12 cellular contexts compared by ENCODE assay signal in the genomic region with DNA sequence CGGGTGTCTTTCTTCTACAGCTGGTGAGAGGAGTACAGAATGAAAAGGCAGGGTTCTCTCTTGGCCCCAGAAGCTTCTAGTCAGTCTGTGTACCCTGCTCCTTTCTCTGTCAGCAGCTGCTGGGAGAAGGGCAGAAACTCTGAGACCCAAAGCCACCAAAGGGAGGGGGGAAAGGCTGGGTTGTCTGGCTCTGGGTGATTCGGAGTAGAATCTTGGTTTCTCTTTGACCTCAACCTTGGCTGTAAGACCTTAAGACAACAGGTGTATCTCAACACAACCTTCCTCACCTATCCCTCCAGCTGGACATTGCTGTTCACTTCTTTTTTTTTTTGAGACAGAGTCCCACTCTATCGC. TPM values are rescaled to one million over a fixed set of nuclear protein-coding genes. Genes with fewer than 3 reads are reported as not detected.
A peak's percentile ranks its signal among the peaks of the same experiment; 100 is the strongest.
DNase-seq lines count a peak whose midpoint lies in the region; ATAC-seq, FAIRE-seq and TF ChIP-seq lines count a peak whose summit lies in the region.
"Had no signal": no experiment of that assay in that cellular context is flagged by ENCODE, and none has a peak within 500 bp of the region (broad histone marks: within the 10 kb centered on the region; RNA-seq: fewer than 3 reads in every experiment).

No MANE protein-coding gene starts in this region.

- H3K27ac Mint-ChIP-seq in activated CD4-positive, alpha-beta T cell treated with anti-CD3 and anti-CD28 coated beads, Interleukin-2, amount 10 ng/mL, durations not matched to agents 7 days and 5 days, result peak overlapping the region; percentile 81
- peak overlapping the region; percentile 66 for H3K27ac Mint-ChIP-seq in activated T-helper 17 cell treated with anti-CD3 and anti-CD28 coated beads, Interleukin-2, amount 50 U/mL, for 72 hours

- peak overlapping the region; percentile 69 to 83 for H3K27ac ChIP-seq in lung (ENCODE audit: low read depth in 1 of 2, low read length in 1 of 2)
- H3K27ac ChIP-seq in suprapubic skin, result peak overlapping the region; percentile 94

- TF ChIP-seq EP300 in suprapubic skin (IDR thresholded peaks at IDR 0.05), result no peak

- H3K27me3 ChIP-seq in lung (ENCODE audit: control insufficient read depth, insufficient read depth), result no peaks in the 10 kb centered on the region
- H3K27me3 ChIP-seq in suprapubic skin, result no peaks in the 10 kb centered on the region

- H3K9me3 ChIP-seq in lung (ENCODE audit: control insufficient read depth in 2 of 2, insufficient read depth in 1 of 2, low read length in 1 of 2) (no peaks in the 10 kb centered on the region), suprapubic skin (no peaks in the 10 kb centered on the region)

- H3K9me3 Mint-ChIP-seq in activated CD4-positive, alpha-beta T cell treated with anti-CD3 and anti-CD28 coated beads, Interleukin-2, amount 10 ng/mL, durations not matched to agents 7 days and 5 days, result no peaks in the 10 kb centered on the region
- H3K9me3 Mint-ChIP-seq in activated T-helper 17 cell treated with anti-CD3 and anti-CD28 coated beads, Interleukin-2, amount 50 U/mL, for 72 hours, result no peaks in the 10 kb centered on the region

- TF ChIP-seq CTCF in lung (IDR thresholded peaks at IDR 0.05; ENCODE audit: control extremely low read depth, extremely low read depth) (no peak), suprapubic skin (IDR thresholded peaks at IDR 0.05) (no peak)

- H3K36me3 Mint-ChIP-seq in activated CD4-positive, alpha-beta T cell treated with anti-CD3 and anti-CD28 coated beads, Interleukin-2, amount 10 ng/mL, durations not matched to agents 7 days and 5 days (ENCODE audit: low read depth), result peaks cover under 1% of the 10 kb centered on the region
- H3K36me3 Mint-ChIP-seq in activated T-helper 17 cell treated with anti-CD3 and anti-CD28 coated beads, Interleukin-2, amount 50 U/mL, for 72 hours (ENCODE audit: low read depth), result peaks cover 17% of the 10 kb centered on the region

- H3K4me3 ChIP-seq in lung, result no peak overlapping the region
- no peak overlapping the region for H3K4me3 ChIP-seq in suprapubic skin

- CTCF ChIA-PET in activated CD4-positive, alpha-beta T cell treated with anti-CD3 and anti-CD28 coated beads, Interleukin-2, amount 10 ng/mL, durations not matched to agents 7 days and 5 days (lab: Charles Lee), result interaction anchor here (1.2 to 8.5 kb wide), 3 partner anchors 9 to 37 kb away, joined by 3 to 97 read pairs (median 27); a partner anchor contains a TSS

- no peak for ATAC-seq in activated T-helper 17 cell treated with anti-CD3 and anti-CD28 coated beads, Interleukin-2, amount 50 U/mL, for 72 hours (replicated peaks)
- ATAC-seq in lung (ENCODE audit: insufficient read depth, low FRiP score), result no peak
- ATAC-seq: esophagus mucosa had no signal

- no peak for FAIRE-seq in RCC 7860 (lab: Jason Lieb, UNC)
- FAIRE-seq: G401.6 had no signal

- H3K36me3 ChIP-seq in lung (ENCODE audit: control insufficient read depth in 2 of 2, insufficient read depth in 2 of 2, low read length in 2 of 2) (no peaks in the 10 kb centered on the region), suprapubic skin (no peaks in the 10 kb centered on the region)

- peak overlapping the region; percentile 13 for H3K4me3 Mint-ChIP-seq in activated CD4-positive, alpha-beta T cell treated with anti-CD3 and anti-CD28 coated beads, Interleukin-2, amount 10 ng/mL, durations not matched to agents 7 days and 5 days
- peak overlapping the region; percentile 83 for H3K4me3 Mint-ChIP-seq in activated T-helper 17 cell treated with anti-CD3 and anti-CD28 coated beads, Interleukin-2, amount 50 U/mL, for 72 hours

- no peak for DNase-seq in activated CD4-positive, alpha-beta T cell treated with anti-CD3 and anti-CD28 coated beads, Interleukin-2, amount 10 ng/mL, durations not matched to agents 7 days and 5 days
- no peak for DNase-seq in activated CD4-positive, alpha-beta T cell treated with anti-CD3 and anti-CD28 coated beads for 1 hour
- DNase-seq in lung (ENCODE audit: low spot score) (no peak), suprapubic skin (ENCODE audit: low spot score in 2 of 2) (no peak), AG20443 (ENCODE audit: low spot score) (no peak), RCC 7860 (ENCODE audit: low spot score) (no peak), GM19238 (ENCODE audit: insufficient read length, low spot score) (no peak)
- DNase-seq: activated naive CD4-positive, alpha-beta T cell; NCI-H1092 had no signal

- POLR2A ChIA-PET in activated CD4-positive, alpha-beta T cell treated with anti-CD3 and anti-CD28 coated beads, Interleukin-2, amount 10 ng/mL, durations not matched to agents 7 days and 5 days (lab: Charles Lee), result interaction anchor here (0.5 kb wide), 1 partner anchor 70 kb away, joined by 3 read pairs; no protein-coding TSS in a partner anchor

- TF ChIP-seq POLR2A in suprapubic skin (IDR thresholded peaks at IDR 0.05), result no peak

- H3K4me1 ChIP-seq in lung (ENCODE audit: control insufficient read depth in 2 of 2, insufficient read depth in 2 of 2, low read length in 2 of 2) (peaks cover 15 to 34% of the 10 kb centered on the region in 2 donors), suprapubic skin (peaks cover 83% of the 10 kb centered on the region)

- 33 to 54% methylated on average over 3 of the region's 3 CpGs for WGBS in lung, 2 donors
- 46% methylated on average over 3 of the region's 3 CpGs for WGBS in suprapubic skin

- H3K4me1 Mint-ChIP-seq in activated CD4-positive, alpha-beta T cell treated with anti-CD3 and anti-CD28 coated beads, Interleukin-2, amount 10 ng/mL, durations not matched to agents 7 days and 5 days, result peaks cover 87% of the 10 kb centered on the region
- peaks cover 61% of the 10 kb centered on the region for H3K4me1 Mint-ChIP-seq in activated T-helper 17 cell treated with anti-CD3 and anti-CD28 coated beads, Interleukin-2, amount 50 U/mL, for 72 hours

- peaks cover 3% of the 10 kb centered on the region for H3K27me3 Mint-ChIP-seq in activated CD4-positive, alpha-beta T cell treated with anti-CD3 and anti-CD28 coated beads, Interleukin-2, amount 10 ng/mL, durations not matched to agents 7 days and 5 days
- H3K27me3 Mint-ChIP-seq in activated T-helper 17 cell treated with anti-CD3 and anti-CD28 coated beads, Interleukin-2, amount 50 U/mL, for 72 hours, result no peaks in the 10 kb centered on the region

RNA-seq across cellular contexts. Expression of a gene that starts 3.3 kb away (rescaled TPM):
- 1 to 10 TPM; 5.5 to 5.8 TPM for total RNA-seq in activated CD4-positive, alpha-beta T cell treated with anti-CD3 and anti-CD28 coated beads, Interleukin-2, amount 10 ng/mL, durations not matched to agents 7 days and 5 days
- 10 to 100 TPM; 12.2 to 21.8 TPM for total RNA-seq in activated T-helper 17 cell treated with anti-CD3 and anti-CD28 coated beads, Interleukin-2, amount 50 U/mL, for 72 hours
- total RNA-seq in lung, result 10 to 100 TPM in 1 of 2 donors, 1 to 10 TPM in 1; 3.2 to 19.4 TPM
- 10 to 100 TPM in 1 of 2 donors, 1 to 10 TPM in 1; 8.7 to 19.6 TPM for polyA plus RNA-seq in lung
- total RNA-seq in suprapubic skin, result 100 to 1,000 TPM in 2 of 4 donors, 10 to 100 TPM in 2; 62.1 to 184 (median 96.0) TPM

RNA-seq across cellular contexts. Expression of a gene that starts 18.1 kb away (rescaled TPM):
- total RNA-seq in activated CD4-positive, alpha-beta T cell treated with anti-CD3 and anti-CD28 coated beads, Interleukin-2, amount 10 ng/mL, durations not matched to agents 7 days and 5 days, result 10 to 100 TPM; 95.4 to 97.1 TPM
- total RNA-seq in activated T-helper 17 cell treated with anti-CD3 and anti-CD28 coated beads, Interleukin-2, amount 50 U/mL, for 72 hours, result 100 to 1,000 TPM in 1 of 2 donors, 10 to 100 TPM in 1; 80.5 to 114 TPM
- total RNA-seq in lung (100 to 1,000 TPM in 1 of 2 donors, 10 to 100 TPM in 1; 84.8 to 111 TPM), suprapubic skin (100 to 1,000 TPM in 1 of 4 donors, 10 to 100 TPM in 3; 69.3 to 166 (median 86.9) TPM)
- 10 to 100 TPM; 73.2 to 84.6 TPM for polyA plus RNA-seq in lung

RNA-seq across cellular contexts. Expression of a gene that starts 36.6 kb away (rescaled TPM):
- total RNA-seq in activated CD4-positive, alpha-beta T cell treated with anti-CD3 and anti-CD28 coated beads, Interleukin-2, amount 10 ng/mL, durations not matched to agents 7 days and 5 days, result 10 to 100 TPM; 84.8 to 89.2 TPM
- 100 to 1,000 TPM; 110 to 244 TPM for total RNA-seq in activated T-helper 17 cell treated with anti-CD3 and anti-CD28 coated beads, Interleukin-2, amount 50 U/mL, for 72 hours
- total RNA-seq in lung (10 to 100 TPM; 74.8 to 85.5 TPM), suprapubic skin (10 to 100 TPM; 42.9 to 92.5 (median 61.2) TPM)
- 10 to 100 TPM; 37.2 to 47.8 TPM for polyA plus RNA-seq in lung

RNA-seq across cellular contexts. Expression of a gene that starts 41.0 kb away (rescaled TPM):
- total RNA-seq in activated CD4-positive, alpha-beta T cell treated with anti-CD3 and anti-CD28 coated beads, Interleukin-2, amount 10 ng/mL, durations not matched to agents 7 days and 5 days, result 1 to 10 TPM; 8.6 to 9.1 TPM
- total RNA-seq in activated T-helper 17 cell treated with anti-CD3 and anti-CD28 coated beads, Interleukin-2, amount 50 U/mL, for 72 hours, result 10 to 100 TPM; 10.3 to 14.4 TPM
- total RNA-seq in lung (10 to 100 TPM; 41.3 to 55.9 TPM), suprapubic skin (10 to 100 TPM; 32.6 to 69.9 (median 48.9) TPM)
- 10 to 100 TPM; 28.5 to 33.6 TPM for polyA plus RNA-seq in lung

RNA-seq across cellular contexts. Expression of a gene that starts 49.5 kb away (rescaled TPM):
- 100 to 1,000 TPM in 1 of 2 experiments, 10 to 100 TPM in 1; 92.1 to 102 TPM for total RNA-seq in activated CD4-positive, alpha-beta T cell treated with anti-CD3 and anti-CD28 coated beads, Interleukin-2, amount 10 ng/mL, durations not matched to agents 7 days and 5 days
- total RNA-seq in activated T-helper 17 cell treated with anti-CD3 and anti-CD28 coated beads, Interleukin-2, amount 50 U/mL, for 72 hours, result 100 to 1,000 TPM in 1 of 2 donors, 10 to 100 TPM in 1; 83.5 to 140 TPM
- total RNA-seq in lung (10 to 100 TPM; 69.9 to 82.3 TPM), suprapubic skin (100 to 1,000 TPM in 1 of 4 donors, 10 to 100 TPM in 3; 67.4 to 198 (median 80.3) TPM)
- 100 to 1,000 TPM in 1 of 2 donors, 10 to 100 TPM in 1; 48.2 to 149 TPM for polyA plus RNA-seq in lung
